8 cellular contexts compared by ENCODE assay signal in genomic region chr17:13024526-13025263, GRCh38. TPM values are rescaled to one million over a fixed set of nuclear protein-coding genes. Genes with fewer than 3 reads are reported as not detected.
DNase-seq lines count a peak whose midpoint lies in the region; ATAC-seq, FAIRE-seq and TF ChIP-seq lines count a peak whose summit lies in the region.

No MANE protein-coding gene starts in this region.

- TF ChIP-seq EP300 in A549 (IDR thresholded peaks at IDR 0.05) = no peak

- H3K4me1 Mint-ChIP-seq in activated CD4-positive, alpha-beta T cell treated with anti-CD3 and anti-CD28 coated beads, Interleukin-2, amount 10 ng/mL, durations not matched to agents 24 days and 14 days = peaks cover 8% of the 10 kb centered on the region

- no peaks in the 10 kb centered on the region for H3K9me3 ChIP-seq in A549

- no peaks in the 10 kb centered on the region for H3K36me3 Mint-ChIP-seq in activated CD4-positive, alpha-beta T cell treated with anti-CD3 and anti-CD28 coated beads, Interleukin-2, amount 10 ng/mL, durations not matched to agents 24 days and 14 days (ENCODE audit: low read depth)

- peak; percentile 16 to 20; a peak in 1 of 5 replicates for TF ChIP-seq RAD21 in A549 (conservative IDR thresholded peaks at IDR 0.05 in 1 of 2, IDR thresholded peaks at IDR 0.05 in 1 of 2)

- CTCF ChIA-PET in A549 (lab: Yijun Ruan, JAX) = interaction anchor here (1.0 to 8.3 kb wide), 18 partner anchors 6 to 1532 kb away, joined by 3 to 111 read pairs (median 4); no protein-coding TSS in a partner anchor

- peak overlapping the region; percentile 31 to 62; a peak in 3 of 6 replicates for H3K27ac ChIP-seq in A549
- H3K27ac ChIP-seq in coronary artery = no peak overlapping the region

- no peak for FAIRE-seq in A549 (lab: Jason Lieb, UNC)

- TF ChIP-seq POLR2A in A549 (IDR thresholded peaks at IDR 0.05; ENCODE audit: low read length) = no peak

- H3K27me3 Mint-ChIP-seq in activated CD4-positive, alpha-beta T cell treated with anti-CD3 and anti-CD28 coated beads, Interleukin-2, amount 10 ng/mL, durations not matched to agents 24 days and 14 days = peaks cover 5% of the 10 kb centered on the region

- peak; percentile 75 to 79 for DNase-seq in A549 (ENCODE audit: low read depth in 1 of 2, low spot score in 1 of 2)
- peak; percentile 73 for DNase-seq in NCI-H1694 (lab: John Stamatoyannopoulos, UW)
- peak; percentile 92 for DNase-seq in activated CD4-positive, alpha-beta T cell treated with anti-CD3 and anti-CD28 coated beads, Interleukin-2, amount 10 ng/mL, durations not matched to agents 24 days and 14 days
- no peak for DNase-seq in coronary artery (ENCODE audit: low spot score)
- DNase-seq in lung microvascular endothelial cell (ENCODE audit: low read depth in 2 of 2) = peak; percentile 56 to 63
- peak; percentile 51 for DNase-seq in stimulated activated CD8-positive, alpha-beta memory T cell treated with anti-CD3 and anti-CD28 coated beads, Interleukin-15, amount 100 ng/mL, for 24 hours (ENCODE audit: low read depth)

- intact Hi-C loops in activated CD4-positive, alpha-beta T cell treated with anti-CD3 and anti-CD28 coated beads, Interleukin-2, amount 10 ng/mL, durations not matched to agents 24 days and 14 days (cut with micrococcal nuclease) = no loop called here

- ATAC-seq in A549 = peak; percentile 87 to 98
- peak; percentile 93 for ATAC-seq in GM18498 (IDR thresholded peaks at IDR 0.05; ENCODE audit: unreplicated experiment)
- peak; percentile 93 for ATAC-seq in HG02884 (IDR thresholded peaks at IDR 0.05; ENCODE audit: unreplicated experiment)

- no peak overlapping the region for H3K4me3 Mint-ChIP-seq in activated CD4-positive, alpha-beta T cell treated with anti-CD3 and anti-CD28 coated beads, Interleukin-2, amount 10 ng/mL, durations not matched to agents 24 days and 14 days

- POLR2A ChIA-PET in A549 (lab: Yijun Ruan, JAX) = no interaction called here

- no peaks in the 10 kb centered on the region for H3K9me3 Mint-ChIP-seq in activated CD4-positive, alpha-beta T cell treated with anti-CD3 and anti-CD28 coated beads, Interleukin-2, amount 10 ng/mL, durations not matched to agents 24 days and 14 days

- 12% methylated on average over 19 of the region's 19 CpGs for WGBS in A549 (ENCODE audit: missing lambda C conversion rate)

- peak overlapping the region; percentile 86 for H3K4me2 ChIP-seq in A549

- H3K4me1 ChIP-seq in A549 = peaks cover 5% of the 10 kb centered on the region; the same call in 1 of the 3 replicates

- peak; percentile 96 for TF ChIP-seq CTCF in A549 (IDR thresholded peaks at IDR 0.05)
- TF ChIP-seq CTCF in coronary artery (IDR thresholded peaks at IDR 0.05) = peak; percentile 88

- H3K27ac Mint-ChIP-seq in activated CD4-positive, alpha-beta T cell treated with anti-CD3 and anti-CD28 coated beads, Interleukin-2, amount 10 ng/mL, durations not matched to agents 24 days and 14 days = no peak overlapping the region

- H3K4me3 ChIP-seq in A549 (peak overlapping the region; percentile 45), coronary artery (peak overlapping the region; percentile 41)

TF ChIP-seq in A549, 52 proteins besides CTCF, POLR2A, EP300 and RAD21:
- peak; percentile 35; the same call in 2 of the 3 replicates for TF ChIP-seq SMC3 (IDR thresholded peaks at IDR 0.05)
- TF ChIP-seq, protein P1, sequence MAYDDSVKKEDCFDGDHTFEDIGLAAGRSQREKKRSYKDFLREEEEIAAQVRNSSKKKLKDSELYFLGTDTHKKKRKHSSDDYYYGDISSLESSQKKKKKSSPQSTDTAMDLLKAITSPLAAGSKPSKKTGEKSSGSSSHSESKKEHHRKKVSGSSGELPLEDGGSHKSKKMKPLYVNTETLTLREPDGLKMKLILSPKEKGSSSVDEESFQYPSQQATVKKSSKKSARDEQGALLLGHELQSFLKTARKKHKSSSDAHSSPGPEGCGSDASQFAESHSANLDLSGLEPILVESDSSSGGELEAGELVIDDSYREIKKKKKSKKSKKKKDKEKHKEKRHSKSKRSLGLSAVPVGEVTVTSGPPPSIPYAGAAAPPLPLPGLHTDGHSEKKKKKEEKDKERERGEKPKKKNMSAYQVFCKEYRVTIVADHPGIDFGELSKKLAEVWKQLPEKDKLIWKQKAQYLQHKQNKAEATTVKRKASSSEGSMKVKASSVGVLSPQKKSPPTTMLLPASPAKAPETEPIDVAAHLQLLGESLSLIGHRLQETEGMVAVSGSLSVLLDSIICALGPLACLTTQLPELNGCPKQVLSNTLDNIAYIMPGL (CRISPR knock-in tag; IDR thresholded peaks at IDR 0.05; ENCODE audit: borderline replicate concordance) = no peak

RNA-seq across cellular contexts. Expression of gene ELAC2, which starts 6.9 kb away (rescaled TPM):
- polyA plus RNA-seq in A549 (2011; rRNA removed) = 97.9 and 103 TPM in 2 replicates
- 159 and 180 TPM in 2 replicates for polyA plus RNA-seq in A549 (2012; cell fraction: cytosol; rRNA removed)
- polyA plus RNA-seq in A549 (2012; cell fraction: nucleus; rRNA removed) = 366 and 419 TPM in 2 replicates
- 106 to 114 TPM (median 109 TPM) in 3 replicates for polyA plus RNA-seq in A549 (2017; fragmentation: RNase III; extraction: RNeasy Plus Mini Kit Qiagen cat#74134 plus additional on column Dnase treatment)
- polyA minus RNA-seq in A549 (2011; rRNA and poly(A)+ RNA removed) = 197 and 211 TPM in 2 replicates
- 97.5 and 102 TPM in 2 replicates for total RNA-seq in activated CD4-positive, alpha-beta T cell treated with anti-CD3 and anti-CD28 coated beads, Interleukin-2, amount 10 ng/mL, durations not matched to agents 24 days and 14 days
- 63.1 and 68.4 TPM in 2 replicates for total RNA-seq in lung microvascular endothelial cell

Comparison
In these comparisons a context has a peak if more than half of its experiments do, and no peak if none do; other contexts are left out.
1. H3K27ac ChIP-seq: peak in A549 (2 of 2); none in coronary artery (0 of 2).
2. Peak in every context shown above with its lines, with median percentiles within 50 percentile points of each other: ATAC-seq.